25 cellular contexts compared by ENCODE assay signal in the genomic region with DNA sequence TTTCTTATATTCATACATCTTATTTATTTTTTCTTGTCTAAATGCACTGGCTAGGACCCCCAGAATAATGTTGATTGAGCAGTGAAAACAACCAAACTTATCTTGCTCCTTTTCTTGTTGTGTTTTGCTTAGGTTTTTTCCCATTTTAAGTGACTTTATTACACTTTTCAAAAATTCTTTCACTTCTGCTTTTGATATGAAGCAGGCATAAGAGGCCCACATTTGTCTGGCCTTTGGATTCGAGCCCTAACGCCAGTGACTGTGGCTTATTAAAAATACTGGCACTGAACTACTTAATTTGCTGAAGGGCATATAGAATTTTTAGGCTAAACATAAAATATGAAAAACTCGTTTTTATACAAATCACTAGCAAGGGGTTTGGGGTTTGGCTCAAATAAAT.
"Had no signal": no experiment of that assay in that cellular context is flagged by ENCODE, and none has a peak within 500 bp of the region (broad histone marks: within the 10 kb centered on the region; RNA-seq: fewer than 3 reads in every experiment).

No MANE protein-coding gene starts in this region.

- DNase-seq: activated CD4-positive, alpha-beta T cell treated with anti-CD3 and anti-CD28 coated beads, Interleukin-2, amount 10 ng/mL, durations not matched to agents 24 days and 14 days; activated CD4-positive, alpha-beta T cell treated with anti-CD3 and anti-CD28 coated beads, Interleukin-2, amount 50 U/mL, for 4 hours; activated CD8-positive, alpha-beta T cell treated with anti-CD3 and anti-CD28 coated beads for 36 hours; activated gamma-delta T cell treated with Interleukin-2 at 50 U/mL for 16 hours; activated naive CD4-positive, alpha-beta T cell treated with anti-CD3 and anti-CD28 coated beads for 36 hours; activated T-cell treated with anti-CD3 and anti-CD28 coated beads, Interleukin-2, amount 50 U/mL, for 24 hours; adrenal gland; body of pancreas; cortex of kidney; MM.1S; NCI-H1092; NCI-H1436 treated with DMSO at 0.1 percent for 48 hours; NCI-H1694 treated with DMSO at 0.1 percent for 48 hours; NCI-H2029; NCI-H345; NCI-H524 treated with DMSO at 0.1 percent for 48 hours; SIG-M5; SW 1271; T1000 had no signal

- H3K36me3 Mint-ChIP-seq: activated naive CD4-positive, alpha-beta T cell treated with anti-CD3 and anti-CD28 coated beads, Interleukin-2, amount 50 U/mL, for 72 hours had no signal

- H3K27ac Mint-ChIP-seq: activated CD4-positive, alpha-beta T cell treated with anti-CD3 and anti-CD28 coated beads, Interleukin-2, amount 10 ng/mL, durations not matched to agents 24 days and 14 days; activated CD8-positive, alpha-beta T cell treated with anti-CD3 and anti-CD28 coated beads for 36 hours; activated naive CD4-positive, alpha-beta T cell treated with anti-CD3 and anti-CD28 coated beads for 36 hours; activated naive CD4-positive, alpha-beta T cell treated with anti-CD3 and anti-CD28 coated beads, Interleukin-2, amount 50 U/mL, for 72 hours; activated T-cell treated with anti-CD3 and anti-CD28 coated beads, Interleukin-2, amount 50 U/mL, for 24 hours; activated T-helper 2 cell treated with anti-CD3 and anti-CD28 coated beads, Interferon-gamma antibody, Interleukin-2, Interleukin-4, amounts not matched to agents 10 μg/mL and 5 μg/mL and 100 μg/mL, durations not matched to agents 14 hours and 24 hours and 36 hours had no signal

- H3K4me1 Mint-ChIP-seq: activated CD4-positive, alpha-beta T cell treated with anti-CD3 and anti-CD28 coated beads, Interleukin-2, amount 10 ng/mL, durations not matched to agents 24 days and 14 days had no signal

- H3K9me3 Mint-ChIP-seq: activated CD4-positive, alpha-beta T cell treated with anti-CD3 and anti-CD28 coated beads, Interleukin-2, amount 10 ng/mL, durations not matched to agents 24 days and 14 days; activated CD8-positive, alpha-beta T cell treated with anti-CD3 and anti-CD28 coated beads for 36 hours; activated naive CD4-positive, alpha-beta T cell treated with anti-CD3 and anti-CD28 coated beads for 36 hours; activated naive CD4-positive, alpha-beta T cell treated with anti-CD3 and anti-CD28 coated beads, Interleukin-2, amount 50 U/mL, for 72 hours; activated T-cell treated with anti-CD3 and anti-CD28 coated beads, Interleukin-2, amount 50 U/mL, for 24 hours; activated T-helper 2 cell treated with anti-CD3 and anti-CD28 coated beads, Interferon-gamma antibody, Interleukin-2, Interleukin-4, amounts not matched to agents 10 μg/mL and 5 μg/mL and 100 μg/mL, durations not matched to agents 14 hours and 24 hours and 36 hours had no signal

- H3K4me3 Mint-ChIP-seq: activated CD4-positive, alpha-beta T cell treated with anti-CD3 and anti-CD28 coated beads, Interleukin-2, amount 10 ng/mL, durations not matched to agents 24 days and 14 days; activated CD8-positive, alpha-beta T cell treated with anti-CD3 and anti-CD28 coated beads for 36 hours; activated naive CD4-positive, alpha-beta T cell treated with anti-CD3 and anti-CD28 coated beads for 36 hours; activated T-cell treated with anti-CD3 and anti-CD28 coated beads, Interleukin-2, amount 50 U/mL, for 24 hours had no signal

- ATAC-seq: activated CD8-positive, alpha-beta T cell treated with anti-CD3 and anti-CD28 coated beads for 36 hours; activated naive CD4-positive, alpha-beta T cell treated with anti-CD3 and anti-CD28 coated beads, Interleukin-2, amount 50 U/mL, for 72 hours; body of pancreas; Panc1; Right ventricle myocardium inferior; SK-N-SH treated with all-trans-retinoic acid at 6 μM for 48 hours had no signal

- FAIRE-seq: TTC549 had no signal
